37 cellular contexts compared by ENCODE assay signal in the genomic region with DNA sequence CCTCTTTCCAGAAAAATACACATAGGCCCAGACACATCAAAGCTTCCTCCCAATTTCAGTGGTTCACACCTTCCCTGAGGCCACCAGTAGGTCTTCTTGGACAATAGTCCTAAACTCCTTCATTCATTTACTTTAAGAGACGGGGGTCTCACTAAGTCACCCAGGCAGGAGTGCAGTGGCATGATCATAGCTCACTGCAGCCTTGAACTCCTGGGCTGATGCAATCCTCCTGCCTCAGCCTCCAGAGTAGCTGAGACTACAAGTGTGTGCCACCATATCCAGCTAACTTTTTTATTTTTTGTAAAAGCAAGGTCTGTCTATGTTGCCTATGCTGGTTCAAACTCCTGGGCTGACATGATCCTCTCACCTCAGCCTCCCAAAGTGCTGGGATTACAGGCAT. TPM values are rescaled to one million over a fixed set of nuclear protein-coding genes. Genes with fewer than 3 reads are reported as not detected.
"Had no signal": no experiment of that assay in that cellular context is flagged by ENCODE, and none has a peak within 500 bp of the region (broad histone marks: within the 10 kb centered on the region; RNA-seq: fewer than 3 reads in every experiment).

No MANE protein-coding gene starts in this region.

- H3K4me1 ChIP-seq: ascending aorta had no signal

- H3K9me3 ChIP-seq: ascending aorta had no signal

- H3K9me3 Mint-ChIP-seq: activated CD4-positive, alpha-beta memory T cell treated with anti-CD3 and anti-CD28 coated beads, Interleukin-2, amount 10 ng/mL, durations not matched to agents 7 days and 5 days; activated CD4-positive, alpha-beta T cell treated with anti-CD3 and anti-CD28 coated beads, Interleukin-2, amount 10 ng/mL, durations not matched to agents 7 days and 5 days; activated naive CD4-positive, alpha-beta T cell treated with anti-CD3 and anti-CD28 coated beads, Interleukin-2, amount 10 ng/mL, durations not matched to agents 7 days and 5 days; activated naive CD4-positive, alpha-beta T cell treated with anti-CD3 and anti-CD28 coated beads, Interleukin-2, amount 50 U/mL, for 24 hours; activated naive CD8-positive, alpha-beta T cell treated with anti-CD3 and anti-CD28 coated beads, Interleukin-2, amount 10 ng/mL, durations not matched to agents 7 days and 5 days; activated naive CD8-positive, alpha-beta T cell treated with anti-CD3 and anti-CD28 coated beads, Interleukin-2, amount 50 U/mL, for 24 hours; activated T-cell treated with anti-CD3 and anti-CD28 coated beads, Interleukin-2, amount 50 U/mL, for 24 hours; activated T-helper 2 cell treated with anti-CD3 and anti-CD28 coated beads, Interferon-gamma antibody, Interleukin-2, Interleukin-4, amounts not matched to agents 10 μg/mL and 5 μg/mL and 100 μg/mL, durations not matched to agents 14 hours and 24 hours and 36 hours; central memory CD8-positive, alpha-beta T cell; T-helper 1 cell treated with Interleukin-12 subunit alpha and Interleukin-12 subunit beta and Interleukin-4 antibody, amounts not matched to agents 30 μg/mL and 1 μg/mL, for 36 hours; T-helper 2 cell treated with Interferon-gamma antibody and Interleukin-4, amounts not matched to agents 5 μg/mL and 100 μg/mL, for 36 hours had no signal

- H3K4me3 ChIP-seq: ascending aorta, cardiac muscle cell had no signal

- H3K4me3 Mint-ChIP-seq: activated CD4-positive, alpha-beta memory T cell treated with anti-CD3 and anti-CD28 coated beads, Interleukin-2, amount 10 ng/mL, durations not matched to agents 7 days and 5 days; activated CD4-positive, alpha-beta T cell treated with anti-CD3 and anti-CD28 coated beads for 36 hours; activated CD4-positive, alpha-beta T cell treated with anti-CD3 and anti-CD28 coated beads, Interleukin-2, amount 10 ng/mL, durations not matched to agents 7 days and 5 days; activated CD8-positive, alpha-beta T cell treated with anti-CD3 and anti-CD28 coated beads, Interleukin-2, amount 10 ng/mL, durations not matched to agents 7 days and 5 days; activated naive CD4-positive, alpha-beta T cell treated with anti-CD3 and anti-CD28 coated beads, Interleukin-2, amount 10 ng/mL, durations not matched to agents 7 days and 5 days; activated naive CD4-positive, alpha-beta T cell treated with anti-CD3 and anti-CD28 coated beads, Interleukin-2, amount 50 U/mL, for 24 hours; activated naive CD8-positive, alpha-beta T cell; activated naive CD8-positive, alpha-beta T cell treated with anti-CD3 and anti-CD28 coated beads, Interleukin-2, amount 10 ng/mL, durations not matched to agents 7 days and 5 days; activated naive CD8-positive, alpha-beta T cell treated with anti-CD3 and anti-CD28 coated beads, Interleukin-2, amount 50 U/mL, for 24 hours; activated T-cell treated with anti-CD3 and anti-CD28 coated beads, Interleukin-2, amount 50 U/mL, for 24 hours; brain; central memory CD8-positive, alpha-beta T cell; T-helper 1 cell treated with Interleukin-12 subunit alpha and Interleukin-12 subunit beta and Interleukin-4 antibody, amounts not matched to agents 30 μg/mL and 1 μg/mL, for 36 hours; T-helper 2 cell treated with Interferon-gamma antibody and Interleukin-4, amounts not matched to agents 5 μg/mL and 100 μg/mL, for 36 hours had no signal

- H3K27ac Mint-ChIP-seq: activated CD4-positive, alpha-beta memory T cell treated with anti-CD3 and anti-CD28 coated beads, Interleukin-2, amount 10 ng/mL, durations not matched to agents 7 days and 5 days; activated CD4-positive, alpha-beta T cell treated with anti-CD3 and anti-CD28 coated beads for 36 hours; activated CD4-positive, alpha-beta T cell treated with anti-CD3 and anti-CD28 coated beads, Interleukin-2, amount 10 ng/mL, durations not matched to agents 7 days and 5 days; activated CD8-positive, alpha-beta T cell treated with anti-CD3 and anti-CD28 coated beads, Interleukin-2, amount 10 ng/mL, durations not matched to agents 7 days and 5 days; activated naive CD4-positive, alpha-beta T cell treated with anti-CD3 and anti-CD28 coated beads, Interleukin-2, amount 10 ng/mL, durations not matched to agents 7 days and 5 days; activated naive CD4-positive, alpha-beta T cell treated with anti-CD3 and anti-CD28 coated beads, Interleukin-2, amount 50 U/mL, for 24 hours; activated naive CD8-positive, alpha-beta T cell; activated naive CD8-positive, alpha-beta T cell treated with anti-CD3 and anti-CD28 coated beads, Interleukin-2, amount 10 ng/mL, durations not matched to agents 7 days and 5 days; activated naive CD8-positive, alpha-beta T cell treated with anti-CD3 and anti-CD28 coated beads, Interleukin-2, amount 50 U/mL, for 24 hours; activated T-cell treated with anti-CD3 and anti-CD28 coated beads, Interleukin-2, amount 50 U/mL, for 24 hours; activated T-helper 2 cell treated with anti-CD3 and anti-CD28 coated beads, Interferon-gamma antibody, Interleukin-2, Interleukin-4, amounts not matched to agents 10 μg/mL and 5 μg/mL and 100 μg/mL, durations not matched to agents 14 hours and 24 hours and 36 hours; brain; T-helper 1 cell treated with Interleukin-12 subunit alpha and Interleukin-12 subunit beta and Interleukin-4 antibody, amounts not matched to agents 30 μg/mL and 1 μg/mL, for 36 hours; T-helper 2 cell treated with Interferon-gamma antibody and Interleukin-4, amounts not matched to agents 5 μg/mL and 100 μg/mL, for 36 hours had no signal

- H3K27me3 ChIP-seq: ascending aorta, cardiac muscle cell had no signal

- H3K4me1 Mint-ChIP-seq: activated CD4-positive, alpha-beta T cell treated with anti-CD3 and anti-CD28 coated beads, Interleukin-2, amount 10 ng/mL, durations not matched to agents 7 days and 5 days; activated naive CD4-positive, alpha-beta T cell treated with anti-CD3 and anti-CD28 coated beads, Interleukin-2, amount 10 ng/mL, durations not matched to agents 7 days and 5 days; central memory CD8-positive, alpha-beta T cell had no signal

- ATAC-seq: activated CD4-positive, alpha-beta T cell treated with anti-CD3 and anti-CD28 coated beads for 36 hours; activated CD4-positive, CD25-positive, alpha-beta regulatory T cell treated with anti-CD3 and anti-CD28 coated beads, Interleukin-2, amount 50 U/mL, for 24 hours; activated CD8-positive, alpha-beta T cell treated with anti-CD3 and anti-CD28 coated beads, Interleukin-2, amount 10 ng/mL, durations not matched to agents 7 days and 5 days; activated naive CD8-positive, alpha-beta T cell treated with anti-CD3 and anti-CD28 coated beads, Interleukin-2, amount 50 U/mL, for 24 hours had no signal

- H3K36me3 Mint-ChIP-seq: activated naive CD4-positive, alpha-beta T cell treated with anti-CD3 and anti-CD28 coated beads, Interleukin-2, amount 10 ng/mL, durations not matched to agents 7 days and 5 days; activated naive CD4-positive, alpha-beta T cell treated with anti-CD3 and anti-CD28 coated beads, Interleukin-2, amount 50 U/mL, for 24 hours; activated naive CD8-positive, alpha-beta T cell treated with anti-CD3 and anti-CD28 coated beads, Interleukin-2, amount 10 ng/mL, durations not matched to agents 7 days and 5 days; brain had no signal

- DNase-seq: activated CD4-positive, alpha-beta memory T cell treated with anti-CD3 and anti-CD28 coated beads, Interleukin-2, amount 10 ng/mL, durations not matched to agents 7 days and 5 days; activated CD4-positive, alpha-beta T cell treated with anti-CD3 and anti-CD28 coated beads for 1 hour; activated CD4-positive, alpha-beta T cell treated with anti-CD3 and anti-CD28 coated beads for 36 hours; activated CD4-positive, alpha-beta T cell treated with anti-CD3 and anti-CD28 coated beads for 48 hours; activated CD4-positive, alpha-beta T cell treated with anti-CD3 and anti-CD28 coated beads, Interleukin-2, amount 10 ng/mL, durations not matched to agents 7 days and 5 days; activated CD4-positive, alpha-beta T cell treated with anti-CD3 and anti-CD28 coated beads, Interleukin-2, amount 50 U/mL, for 48 hours; activated CD4-positive, CD25-positive, alpha-beta regulatory T cell; activated CD8-positive, alpha-beta T cell treated with anti-CD3 and anti-CD28 coated beads, Interleukin-2, amount 10 ng/mL, durations not matched to agents 7 days and 5 days; activated effector memory CD4-positive, alpha-beta T cell treated with Interleukin-2 at 50 U/mL for 16 hours; activated gamma-delta T cell; activated naive CD4-positive, alpha-beta T cell treated with anti-CD3 and anti-CD28 coated beads, Interleukin-2, amount 10 ng/mL, durations not matched to agents 7 days and 5 days; activated naive CD4-positive, alpha-beta T cell treated with Interleukin-2 at 50 U/mL for 16 hours; activated naive CD8-positive, alpha-beta T cell treated with anti-CD3 and anti-CD28 coated beads, Interleukin-2, amount 10 ng/mL, durations not matched to agents 7 days and 5 days; activated naive CD8-positive, alpha-beta T cell treated with anti-CD3 and anti-CD28 coated beads, Interleukin-2, amount 50 U/mL, for 24 hours; activated T-cell treated with anti-CD3 and anti-CD28 coated beads, Interleukin-2, amount 50 U/mL, for 24 hours; activated T-cell treated with anti-CD3 and anti-CD28 coated beads, Interleukin-2, amount 50 U/mL, for 48 hours; amygdala; anterior cingulate cortex; caudate nucleus; cerebellar nuclear complex; SW 1271; T-helper 1 cell; T-helper 2 cell; T-helper 9 cell had no signal

- H3K36me3 ChIP-seq: ascending aorta, cardiac muscle cell had no signal

- H3K27ac ChIP-seq: ascending aorta, cardiac muscle cell, VCaP had no signal

RNA-seq across cellular contexts. Expression of gene FHAD1, which starts 8.2 kb away (rescaled TPM):
- total RNA-seq: activated CD4-positive, alpha-beta T cell treated with anti-CD3 and anti-CD28 coated beads, Interleukin-2, amount 10 ng/mL, durations not matched to agents 7 days and 5 days; activated T-helper 2 cell treated with anti-CD3 and anti-CD28 coated beads, Interferon-gamma antibody, Interleukin-2, Interleukin-4, amounts not matched to agents 10 μg/mL and 5 μg/mL and 100 μg/mL, durations not matched to agents 14 hours and 24 hours and 36 hours; ascending aorta; bronchial epithelial cell; chondrocyte had no signal
